ENCODE assay signal across 1 cellular context in genomic region chr13:51697181-51697580, GRCh38.
TF ChIP-seq lines count a peak whose summit lies in the region.

No MANE protein-coding gene starts in this region.

TF ChIP-seq in endothelial cell of umbilical vein, 7 proteins besides CTCF, POLR2A, EP300 and RAD21:
- TF ChIP-seq FOS (IDR thresholded peaks at IDR 0.05; ENCODE audit: borderline replicate concordance, insufficient read depth, low read length) = peak; percentile 30
- TF ChIP-seq POLR2AphosphoS5 (IDR thresholded peaks at IDR 0.05; ENCODE audit: insufficient read depth, low read depth, low read length) = no peak
